ENCODE assay signal across 10 cellular contexts in the genomic region with DNA sequence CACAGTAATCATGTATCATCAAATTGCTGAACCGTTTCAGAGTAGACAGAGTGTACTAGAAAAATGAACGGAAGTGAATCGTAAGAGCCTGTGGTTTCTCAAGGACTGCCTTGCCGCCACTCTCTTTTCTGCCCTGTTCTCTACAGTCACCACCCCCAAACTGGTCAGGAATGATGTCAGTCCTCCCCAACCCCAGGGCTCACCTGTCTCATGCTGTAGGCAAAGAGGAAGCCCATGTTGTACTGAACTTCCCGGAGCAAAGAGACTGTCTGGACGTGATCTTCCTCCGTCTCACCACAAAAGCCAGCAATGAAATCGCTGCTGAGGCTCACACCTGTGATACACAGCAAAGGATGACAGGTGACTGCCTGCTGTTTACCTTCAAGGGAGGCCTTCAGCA. TPM values are rescaled to one million over a fixed set of nuclear protein-coding genes. Genes with fewer than 3 reads are reported as not detected.
DNase-seq lines count a peak whose midpoint lies in the region; ATAC-seq, FAIRE-seq and TF ChIP-seq lines count a peak whose summit lies in the region.
"Had no signal": no experiment of that assay in that cellular context is flagged by ENCODE, and none has a peak within 500 bp of the region (broad histone marks: within the 10 kb centered on the region; RNA-seq: fewer than 3 reads in every experiment).

No MANE protein-coding gene starts in this region.

- no peak for FAIRE-seq in bronchial epithelial cell (lab: Jason Lieb, UNC)

- H3K27me3 ChIP-seq in bronchial epithelial cell (ENCODE audit: control insufficient read depth, insufficient read depth, low read length): no peaks in the 10 kb centered on the region
- H3K27me3 ChIP-seq: cardiac muscle cell had no signal

- peak; percentile 28 for DNase-seq in ELR (ENCODE audit: low read depth)
- peak; percentile 80 for DNase-seq in T-helper 22 cell (ENCODE audit: low read depth)
- peak; percentile 32 for DNase-seq in bronchial epithelial cell (ENCODE audit: low read depth)
- peak in 2 of 3 donors; percentile 37 to 42 for DNase-seq in stimulated activated CD4-positive, alpha-beta T cell treated with anti-CD3 and anti-CD28 coated beads, TNF-alpha, amount 100 ng/mL, for 1 hour (ENCODE audit: low read depth in 3 of 3, low spot score in 1 of 3)
- DNase-seq: NCI-H526 treated with DMSO at 0.1 percent for 48 hours had no signal

- H3K36me3 ChIP-seq in bronchial epithelial cell (ENCODE audit: control insufficient read depth, insufficient read depth, low read length): peaks cover 7% of the 10 kb centered on the region

- ATAC-seq in GM19467 (IDR thresholded peaks at IDR 0.05; ENCODE audit: unreplicated experiment) (no peak), GM18517 (IDR thresholded peaks at IDR 0.05; ENCODE audit: unreplicated experiment) (no peak), GM18519 (IDR thresholded peaks at IDR 0.05; ENCODE audit: low FRiP score, unreplicated experiment) (no peak), HG03354 (IDR thresholded peaks at IDR 0.05; ENCODE audit: poor library complexity, severe bottlenecking, unreplicated experiment) (no peak)

- TF ChIP-seq CTCF in bronchial epithelial cell (IDR thresholded peaks at IDR 0.05; ENCODE audit: insufficient read depth, low read length, severe bottlenecking): no peak

- no peak overlapping the region for H3K4me3 ChIP-seq in bronchial epithelial cell (ENCODE audit: low read depth, low read length)
- H3K4me3 ChIP-seq: cardiac muscle cell had no signal

RNA-seq across cellular contexts. Expression of gene CDK5RAP1, which starts 31.0 kb away (rescaled TPM):
- 21.6 and 27.4 TPM in 2 replicates for total RNA-seq in bronchial epithelial cell

Comparison
In these comparisons a context has a peak if more than half of its experiments do, and no peak if none do; other contexts are left out.
1. DNase-seq: peak in every context shown above with its lines; median percentile 80 in T-helper 22 cell; 40 in stimulated activated CD4-positive, alpha-beta T cell treated with anti-CD3 and anti-CD28 coated beads, TNF-alpha, amount 100 ng/mL, for 1 hour; 32 in bronchial epithelial cell; 28 in ELR.